8 cellular contexts compared by ENCODE assay signal in the genomic region with DNA sequence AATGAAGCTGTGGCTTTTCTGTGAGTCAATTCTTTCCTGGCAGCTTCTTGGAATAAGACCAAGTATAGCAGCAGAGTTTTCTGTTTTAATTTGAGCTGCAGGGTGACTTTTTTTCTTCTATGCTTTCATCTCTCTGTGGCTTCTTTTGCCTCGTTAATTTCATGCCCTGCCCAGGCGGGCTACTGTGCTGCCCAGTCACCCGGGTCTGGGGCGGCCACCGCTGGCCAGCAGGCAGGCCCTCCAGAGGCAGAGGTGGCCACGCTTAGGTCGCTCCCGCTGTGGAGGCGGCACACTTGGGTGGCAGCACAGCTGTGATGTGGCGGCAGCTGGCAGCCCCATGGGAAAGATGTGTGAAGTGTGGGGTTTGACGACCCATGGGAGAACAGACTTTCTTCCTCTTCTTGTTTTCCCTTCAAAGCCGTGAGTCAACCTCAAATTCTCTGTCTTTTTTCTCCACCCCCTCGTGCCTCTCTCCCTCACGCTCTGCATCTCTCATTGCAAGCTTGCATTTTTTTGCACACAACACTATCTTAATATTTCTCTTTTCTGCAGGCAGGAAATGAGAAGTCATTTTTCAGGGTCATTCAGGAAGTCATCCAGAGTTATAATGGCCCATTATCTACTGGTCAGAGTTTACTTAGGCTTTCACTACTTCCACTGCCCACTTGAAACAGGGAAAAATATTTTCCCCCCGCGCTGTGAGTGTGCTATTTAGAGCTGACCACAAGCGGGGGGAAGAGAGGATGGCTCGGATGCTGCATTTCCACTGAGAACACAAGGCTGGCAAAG.
DNase-seq lines count a peak whose midpoint lies in the region; ATAC-seq and TF ChIP-seq lines count a peak whose summit lies in the region.

No MANE protein-coding gene starts in this region.

- H3K27me3 Mint-ChIP-seq in activated CD4-positive, alpha-beta T cell treated with anti-CD3 and anti-CD28 coated beads, Interleukin-2, amount 10 ng/mL, durations not matched to agents 24 days and 14 days: peaks cover 39% of the 10 kb centered on the region
- no peaks in the 10 kb centered on the region for H3K27me3 Mint-ChIP-seq in WTC11 (ENCODE audit: low read depth)

- H3K4me1 ChIP-seq in muscle layer of colon (ENCODE audit: insufficient read depth, low read length): peaks cover 43% of the 10 kb centered on the region

- peaks cover 17% of the 10 kb centered on the region for H3K4me1 Mint-ChIP-seq in activated CD4-positive, alpha-beta T cell treated with anti-CD3 and anti-CD28 coated beads, Interleukin-2, amount 10 ng/mL, durations not matched to agents 24 days and 14 days
- H3K4me1 Mint-ChIP-seq in WTC11: peaks cover 16% of the 10 kb centered on the region

- no peaks in the 10 kb centered on the region for H3K36me3 Mint-ChIP-seq in activated CD4-positive, alpha-beta T cell treated with anti-CD3 and anti-CD28 coated beads, Interleukin-2, amount 10 ng/mL, durations not matched to agents 24 days and 14 days (ENCODE audit: low read depth)
- H3K36me3 Mint-ChIP-seq in WTC11: no peaks in the 10 kb centered on the region

- intact Hi-C loops in activated CD4-positive, alpha-beta T cell treated with anti-CD3 and anti-CD28 coated beads, Interleukin-2, amount 10 ng/mL, durations not matched to agents 24 days and 14 days (cut with micrococcal nuclease): loop anchor here (1.0 to 2.0 kb wide), 2 partner anchors 46 to 90 kb away; no protein-coding TSS in a partner anchor

- H3K36me3 ChIP-seq in muscle layer of colon (ENCODE audit: insufficient read depth, low read length): no peaks in the 10 kb centered on the region

- no peaks in the 10 kb centered on the region for H3K9me3 Mint-ChIP-seq in activated CD4-positive, alpha-beta T cell treated with anti-CD3 and anti-CD28 coated beads, Interleukin-2, amount 10 ng/mL, durations not matched to agents 24 days and 14 days
- 0 out of 2 replicates have a peak, but pooled peaks cover 4% of the 10 kb centered on the region for H3K9me3 Mint-ChIP-seq in WTC11

- H3K27ac Mint-ChIP-seq in activated CD4-positive, alpha-beta T cell treated with anti-CD3 and anti-CD28 coated beads, Interleukin-2, amount 10 ng/mL, durations not matched to agents 24 days and 14 days: peak overlapping the region; percentile 62
- no peak overlapping the region for H3K27ac Mint-ChIP-seq in WTC11

- no peaks in the 10 kb centered on the region for H3K27me3 ChIP-seq in muscle layer of colon (ENCODE audit: control insufficient read depth in 1 of 2, insufficient read depth in 2 of 2, low read length in 2 of 2)

- H3K9ac ChIP-seq in muscle layer of colon (ENCODE audit: low read length): peak overlapping the region; percentile 0

- TF ChIP-seq CTCF in choroid plexus epithelial cell (conservative IDR thresholded peaks at IDR 0.05; ENCODE audit: low read depth, low read length): peak; percentile 12
- no peak for TF ChIP-seq CTCF in WTC11 (IDR thresholded peaks at IDR 0.05)

- CTCF ChIA-PET in WTC11 (lab: Charles Lee): interaction anchor here (1.9 kb wide), 1 partner anchor 169 kb away, joined by 8 read pairs; no protein-coding TSS in a partner anchor

- peak overlapping the region; percentile 80 for H3K27ac ChIP-seq in muscle layer of colon (ENCODE audit: low read depth, low read length)

- H3K9me3 ChIP-seq in muscle layer of colon (ENCODE audit: low read length): no peaks in the 10 kb centered on the region

- ATAC-seq in WTC11: no peak

- POLR2A ChIA-PET in WTC11 (lab: Charles Lee): no interaction called here

- H3K4me3 Mint-ChIP-seq in activated CD4-positive, alpha-beta T cell treated with anti-CD3 and anti-CD28 coated beads, Interleukin-2, amount 10 ng/mL, durations not matched to agents 24 days and 14 days: peak overlapping the region; percentile 66
- no peak overlapping the region for H3K4me3 Mint-ChIP-seq in WTC11

- peak; percentile 62 for DNase-seq in activated CD4-positive, alpha-beta T cell treated with anti-CD3 and anti-CD28 coated beads, Interleukin-2, amount 10 ng/mL, durations not matched to agents 24 days and 14 days
- DNase-seq in activated CD4-positive, alpha-beta T cell treated with anti-CD3 and anti-CD28 coated beads, Interleukin-2, amount 50 U/mL, for 4 hours: no peak
- DNase-seq in HCEC 1CT (peak; percentile 84), NCI-H2171 (lab: John Stamatoyannopoulos, UW) (peak; percentile 34), choroid plexus epithelial cell (ENCODE audit: low read depth) (peak; percentile 87), NCI-H1105 (lab: John Stamatoyannopoulos, UW) (no peak), WTC11 (ENCODE audit: low spot score) (no peak)

- H3K4me3 ChIP-seq in choroid plexus epithelial cell (ENCODE audit: low read depth, low read length) (peak overlapping the region; percentile 53), muscle layer of colon (ENCODE audit: low read depth in 1 of 2, low read length in 2 of 2) (peak overlapping the region; percentile 2 to 42)

TF ChIP-seq in WTC11, 78 proteins besides CTCF, POLR2A, EP300 and RAD21 (continues in another document):
- TF ChIP-seq SOX15 (CRISPR knock-in tag; IDR thresholded peaks at IDR 0.05) (no peak), NFATC4 (CRISPR knock-in tag; IDR thresholded peaks at IDR 0.05) (no peak), GABPB1 (CRISPR knock-in tag; IDR thresholded peaks at IDR 0.05) (no peak), SP1 (CRISPR knock-in tag; conservative IDR thresholded peaks at IDR 0.05) (no peak), PRRX2 (CRISPR knock-in tag; IDR thresholded peaks at IDR 0.05) (no peak), FOXP1 (CRISPR knock-in tag; IDR thresholded peaks at IDR 0.05; ENCODE audit: borderline replicate concordance) (no peak), ZNF671 (CRISPR knock-in tag; IDR thresholded peaks at IDR 0.05) (no peak), ZNF317 (CRISPR knock-in tag; IDR thresholded peaks at IDR 0.05; ENCODE audit: borderline replicate concordance, low read depth) (no peak), ZNF232 (CRISPR knock-in tag; IDR thresholded peaks at IDR 0.05) (no peak)
- TF ChIP-seq, protein P1, sequence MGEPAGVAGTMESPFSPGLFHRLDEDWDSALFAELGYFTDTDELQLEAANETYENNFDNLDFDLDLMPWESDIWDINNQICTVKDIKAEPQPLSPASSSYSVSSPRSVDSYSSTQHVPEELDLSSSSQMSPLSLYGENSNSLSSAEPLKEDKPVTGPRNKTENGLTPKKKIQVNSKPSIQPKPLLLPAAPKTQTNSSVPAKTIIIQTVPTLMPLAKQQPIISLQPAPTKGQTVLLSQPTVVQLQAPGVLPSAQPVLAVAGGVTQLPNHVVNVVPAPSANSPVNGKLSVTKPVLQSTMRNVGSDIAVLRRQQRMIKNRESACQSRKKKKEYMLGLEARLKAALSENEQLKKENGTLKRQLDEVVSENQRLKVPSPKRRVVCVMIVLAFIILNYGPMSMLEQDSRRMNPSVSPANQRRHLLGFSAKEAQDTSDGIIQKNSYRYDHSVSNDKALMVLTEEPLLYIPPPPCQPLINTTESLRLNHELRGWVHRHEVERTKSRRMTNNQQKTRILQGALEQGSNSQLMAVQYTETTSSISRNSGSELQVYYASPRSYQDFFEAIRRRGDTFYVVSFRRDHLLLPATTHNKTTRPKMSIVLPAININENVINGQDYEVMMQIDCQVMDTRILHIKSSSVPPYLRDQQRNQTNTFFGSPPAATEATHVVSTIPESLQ (CRISPR knock-in tag; IDR thresholded peaks at IDR 0.05): no peak
- TF ChIP-seq, protein P2, sequence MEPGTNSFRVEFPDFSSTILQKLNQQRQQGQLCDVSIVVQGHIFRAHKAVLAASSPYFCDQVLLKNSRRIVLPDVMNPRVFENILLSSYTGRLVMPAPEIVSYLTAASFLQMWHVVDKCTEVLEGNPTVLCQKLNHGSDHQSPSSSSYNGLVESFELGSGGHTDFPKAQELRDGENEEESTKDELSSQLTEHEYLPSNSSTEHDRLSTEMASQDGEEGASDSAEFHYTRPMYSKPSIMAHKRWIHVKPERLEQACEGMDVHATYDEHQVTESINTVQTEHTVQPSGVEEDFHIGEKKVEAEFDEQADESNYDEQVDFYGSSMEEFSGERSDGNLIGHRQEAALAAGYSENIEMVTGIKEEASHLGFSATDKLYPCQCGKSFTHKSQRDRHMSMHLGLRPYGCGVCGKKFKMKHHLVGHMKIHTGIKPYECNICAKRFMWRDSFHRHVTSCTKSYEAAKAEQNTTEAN (CRISPR knock-in tag; IDR thresholded peaks at IDR 0.05): no peak
- TF ChIP-seq, protein P3, sequence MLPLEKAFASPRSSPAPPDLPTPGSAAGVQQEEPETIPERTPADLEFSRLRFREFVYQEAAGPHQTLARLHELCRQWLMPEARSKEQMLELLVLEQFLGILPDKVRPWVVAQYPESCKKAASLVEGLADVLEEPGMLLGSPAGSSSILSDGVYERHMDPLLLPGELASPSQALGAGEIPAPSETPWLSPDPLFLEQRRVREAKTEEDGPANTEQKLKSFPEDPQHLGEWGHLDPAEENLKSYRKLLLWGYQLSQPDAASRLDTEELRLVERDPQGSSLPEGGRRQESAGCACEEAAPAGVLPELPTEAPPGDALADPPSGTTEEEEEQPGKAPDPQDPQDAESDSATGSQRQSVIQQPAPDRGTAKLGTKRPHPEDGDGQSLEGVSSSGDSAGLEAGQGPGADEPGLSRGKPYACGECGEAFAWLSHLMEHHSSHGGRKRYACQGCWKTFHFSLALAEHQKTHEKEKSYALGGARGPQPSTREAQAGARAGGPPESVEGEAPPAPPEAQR (CRISPR knock-in tag; IDR thresholded peaks at IDR 0.05): no peak
- TF ChIP-seq, protein P4, sequence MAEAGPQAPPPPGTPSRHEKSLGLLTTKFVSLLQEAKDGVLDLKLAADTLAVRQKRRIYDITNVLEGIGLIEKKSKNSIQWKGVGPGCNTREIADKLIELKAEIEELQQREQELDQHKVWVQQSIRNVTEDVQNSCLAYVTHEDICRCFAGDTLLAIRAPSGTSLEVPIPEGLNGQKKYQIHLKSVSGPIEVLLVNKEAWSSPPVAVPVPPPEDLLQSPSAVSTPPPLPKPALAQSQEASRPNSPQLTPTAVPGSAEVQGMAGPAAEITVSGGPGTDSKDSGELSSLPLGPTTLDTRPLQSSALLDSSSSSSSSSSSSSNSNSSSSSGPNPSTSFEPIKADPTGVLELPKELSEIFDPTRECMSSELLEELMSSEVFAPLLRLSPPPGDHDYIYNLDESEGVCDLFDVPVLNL (CRISPR knock-in tag; IDR thresholded peaks at IDR 0.05; ENCODE audit: borderline replicate concordance, low read depth): no peak

Comparison
In these comparisons a context has a peak if more than half of its experiments do, and no peak if none do; other contexts are left out.
1. DNase-seq: peak in activated CD4-positive, alpha-beta T cell treated with anti-CD3 and anti-CD28 coated beads, Interleukin-2, amount 10 ng/mL, durations not matched to agents 24 days and 14 days (single experiment), HCEC 1CT (single experiment), NCI-H2171 (single experiment) and choroid plexus epithelial cell (single experiment); none in activated CD4-positive, alpha-beta T cell treated with anti-CD3 and anti-CD28 coated beads, Interleukin-2, amount 50 U/mL, for 4 hours (0 of 2), NCI-H1105 (single experiment) and WTC11 (single experiment).